In genomic region chr6:30326446-30327231, GRCh38 we compare ENCODE assay signal across 8 cellular contexts. TPM values are rescaled to one million over a fixed set of nuclear protein-coding genes. Genes with fewer than 3 reads are reported as not detected.
A peak's percentile ranks its signal among the peaks of the same experiment; 100 is the strongest.
DNase-seq lines count a peak whose midpoint lies in the region; ATAC-seq lines count a peak whose summit lies in the region.

Gene TRIM39, plus strand, starts transcription at chr6:30326927. Its CDS starts 2,391 bp downstream, at chr6:30329318.

- H3K4me3 ChIP-seq in mononuclear cell (ENCODE audit: low read length) = peak within 1 kb of the TSS; percentile 89

- peaks cover 46% of the 10 kb centered on the region for H3K4me1 ChIP-seq in mononuclear cell (ENCODE audit: insufficient read depth, low read length)

- no peaks in the 10 kb centered on the region for H3K9me3 ChIP-seq in mononuclear cell (ENCODE audit: low read depth, low read length)

- no peaks in the 10 kb centered on the region for H3K27me3 ChIP-seq in mononuclear cell (ENCODE audit: insufficient read depth, low read length)

- ATAC-seq in GM21526 (IDR thresholded peaks at IDR 0.05; ENCODE audit: low FRiP score, unreplicated experiment) = peak; percentile 63

- DNase-seq in DMS 273 (lab: John Stamatoyannopoulos, UW; ENCODE audit: unreplicated experiment) = peak; percentile 93
- peak; percentile 68 for DNase-seq in HuH-7.5 (ENCODE audit: low spot score)
- peak; percentile 72 for DNase-seq in OCI-M2 (lab: John Stamatoyannopoulos, UW; ENCODE audit: unreplicated experiment)
- DNase-seq in activated T-cell treated with anti-CD3 and anti-CD28 coated beads for 24 hours (ENCODE audit: low read depth) = peak; percentile 82
- DNase-seq in epidermal melanocyte (ENCODE audit: insufficient read length, low spot score) = peak; percentile 86
- peak; percentile 77 to 87 for DNase-seq in stimulated activated CD8-positive, alpha-beta memory T cell treated with anti-CD3 and anti-CD28 coated beads, Interleukin-2, amount 100 ng/mL, for 48 hours (ENCODE audit: low read depth in 2 of 2)

RNA-seq across cellular contexts. Expression of gene TRIM39, which starts in this region (rescaled TPM):
- 21.5 TPM for total RNA-seq in mononuclear cell

Comparison
In these comparisons a context has a peak if more than half of its experiments do, and no peak if none do; other contexts are left out.
1. Peak in every context shown above with its lines: DNase-seq, ATAC-seq and H3K4me3 ChIP-seq.